11 cellular contexts compared by ENCODE assay signal in the genomic region with DNA sequence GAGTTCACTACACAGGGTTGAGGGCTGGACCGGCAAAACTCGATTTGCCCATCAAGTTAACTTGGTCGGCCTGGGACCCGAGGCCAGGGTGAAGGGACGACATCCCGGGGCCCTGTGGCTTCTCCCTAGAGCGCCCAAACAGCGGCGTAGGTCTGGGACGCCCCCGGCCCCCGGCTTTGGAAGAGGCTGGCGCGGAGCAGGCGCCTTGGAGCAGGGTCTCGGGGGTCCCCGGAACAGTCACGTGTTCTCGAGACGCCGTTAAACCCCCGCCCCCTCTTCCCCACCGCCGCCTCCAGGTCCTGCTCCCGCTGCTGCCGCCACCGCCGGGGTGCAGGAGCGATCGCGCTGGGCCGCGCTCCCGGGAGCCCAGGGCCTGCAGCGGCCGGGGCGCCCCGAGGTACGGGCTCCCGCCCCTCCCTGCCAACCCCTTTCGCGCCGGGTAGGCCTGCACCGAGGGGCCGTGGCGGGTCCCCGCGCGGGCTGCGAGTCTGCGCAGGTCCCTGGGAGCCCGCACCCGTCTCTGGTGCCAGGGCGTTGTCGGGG. TPM values are rescaled to one million over a fixed set of nuclear protein-coding genes. Genes with fewer than 3 reads are reported as not detected.
DNase-seq lines count a peak whose midpoint lies in the region; ATAC-seq and TF ChIP-seq lines count a peak whose summit lies in the region.
"Had no signal": no experiment of that assay in that cellular context is flagged by ENCODE, and none has a peak within 500 bp of the region (broad histone marks: within the 10 kb centered on the region; RNA-seq: fewer than 3 reads in every experiment).

Gene NPY5R (plus strand): TSS at position 289 of the 543 bp plus-strand sequence. CDS start 6,382 bp downstream, outside the sequence.

- H3K27me3 Mint-ChIP-seq in nephron (ENCODE audit: low read depth) (peaks cover 73% of the 10 kb centered on the region), type B pancreatic cell (peaks cover 71% of the 10 kb centered on the region)

- H3K27ac ChIP-seq in WERI-Rb-1 (no peak within 1 kb of the TSS), gastroesophageal sphincter (peak within 1 kb of the TSS in 3 of 4 donors; percentile 37 to 62 (median 50))

- no peaks in the 10 kb centered on the region for H3K9me3 Mint-ChIP-seq in nephron
- H3K9me3 Mint-ChIP-seq in type B pancreatic cell = no peaks in the 10 kb centered on the region

- no peaks in the 10 kb centered on the region for H3K36me3 Mint-ChIP-seq in nephron (ENCODE audit: low read depth)
- no peaks in the 10 kb centered on the region for H3K36me3 Mint-ChIP-seq in type B pancreatic cell

- no peak for TF ChIP-seq EP300 in gastroesophageal sphincter (IDR thresholded peaks at IDR 0.05)

- H3K4me1 Mint-ChIP-seq in nephron (no peaks in the 10 kb centered on the region), type B pancreatic cell (ENCODE audit: unreplicated experiment) (peaks cover 5% of the 10 kb centered on the region)

- H3K4me3 ChIP-seq in WERI-Rb-1 (ENCODE audit: low read depth, low read length) = peak within 1 kb of the TSS; percentile 67
- H3K4me3 ChIP-seq in gastroesophageal sphincter = peak within 1 kb of the TSS; percentile 24 to 50

- TF ChIP-seq POLR2A in gastroesophageal sphincter (IDR thresholded peaks at IDR 0.05) = no peak

- ATAC-seq in gastroesophageal sphincter (peak; percentile 57), GM21367 (IDR thresholded peaks at IDR 0.05; ENCODE audit: unreplicated experiment) (no peak)
- ATAC-seq: HCT116 had no signal

- no CpG with 5 or more reads among the region's 55 CpGs for WGBS in gastroesophageal sphincter (ENCODE audit: low coverage in 1 of 2), 2 donors

- no peaks in the 10 kb centered on the region for H3K9me3 ChIP-seq in WERI-Rb-1 (ENCODE audit: severe bottlenecking)
- H3K9me3 ChIP-seq in gastroesophageal sphincter = no peaks in the 10 kb centered on the region

- TF ChIP-seq CTCF in WERI-Rb-1 (IDR thresholded peaks at IDR 0.05; ENCODE audit: low read depth, low read length) (no peak), gastroesophageal sphincter (IDR thresholded peaks at IDR 0.05) (no peak), nephron (IDR thresholded peaks at IDR 0.05; ENCODE audit: unreplicated experiment in 3 of 3) (no peak), type B pancreatic cell (conservative IDR thresholded peaks at IDR 0.05) (no peak)

- H3K4me1 ChIP-seq in gastroesophageal sphincter = peaks cover 0 to 19% (median 7%) of the 10 kb centered on the region in 3 donors

- no peaks in the 10 kb centered on the region; the same call in none of the 2 replicates for H3K36me3 ChIP-seq in WERI-Rb-1
- no peaks in the 10 kb centered on the region for H3K36me3 ChIP-seq in gastroesophageal sphincter

- H3K27me3 ChIP-seq in WERI-Rb-1 (ENCODE audit: insufficient read depth, low read depth, severe bottlenecking) (peaks cover 17% of the 10 kb centered on the region), gastroesophageal sphincter (peaks cover 69% of the 10 kb centered on the region)

- peak within 1 kb of the TSS in 1 of 3 experiments; percentile 40 for H3K27ac Mint-ChIP-seq in nephron
- H3K27ac Mint-ChIP-seq in type B pancreatic cell = peak within 1 kb of the TSS; percentile 41

- peak; percentile 22 for DNase-seq in WERI-Rb-1
- DNase-seq in type B pancreatic cell (ENCODE audit: extremely low spot score, unreplicated experiment) = peak; percentile 68
- DNase-seq in GOT3 (lab: John Stamatoyannopoulos, UW) = no peak
- DNase-seq in HuH-7 (ENCODE audit: low spot score) = no peak
- DNase-seq: Karpas-422; SHP77 treated with DMSO at 0.1 percent for 48 hours; stimulated activated CD4-positive, alpha-beta T cell treated with anti-CD3 and anti-CD28 coated beads, Interleukin-4, amount 100 ng/mL, for 4 hours had no signal

- H3K4me3 Mint-ChIP-seq in nephron (peak within 1 kb of the TSS; percentile 69 to 82 (median 82)), type B pancreatic cell (peak within 1 kb of the TSS; percentile 85)

RNA-seq across cellular contexts. Expression of gene NPY5R, which starts in this region (rescaled TPM):
- under 1 TPM in 2 of 4 donors, not detected in 2; 0.12 to 0.16 TPM for total RNA-seq in gastroesophageal sphincter
- total RNA-seq in type B pancreatic cell (ENCODE audit: low replicate concordance) = 8.8 TPM in 1 of 2 replicates, not detected in the other

Comparison
In these comparisons a context has a peak if more than half of its experiments do, and no peak if none do; other contexts are left out.
1. Peak in ATAC-seq, H3K4me3 ChIP-seq and H3K27ac ChIP-seq in gastroesophageal sphincter; RNA of the gene not detected or under 1 TPM.
2. DNase-seq: peak in WERI-Rb-1 (single experiment) and type B pancreatic cell (single experiment); none in GOT3 (single experiment) and HuH-7 (single experiment).